In genomic region chr20:51966296-51966971, GRCh38 we compare ENCODE assay signal across 8 cellular contexts.
DNase-seq lines count a peak whose midpoint lies in the region; ATAC-seq, FAIRE-seq and TF ChIP-seq lines count a peak whose summit lies in the region.

No MANE protein-coding gene starts in this region.

- no peak overlapping the region for H3K4me3 Mint-ChIP-seq in endothelial cell (ENCODE audit: unreplicated experiment)

- no peak overlapping the region for H3K27ac Mint-ChIP-seq in endothelial cell (ENCODE audit: unreplicated experiment)

- no peak for TF ChIP-seq POLR2A in H54 (IDR thresholded peaks at IDR 0.05; ENCODE audit: low read depth, low read length)

- H3K4me1 Mint-ChIP-seq in endothelial cell (ENCODE audit: unreplicated experiment): no peaks in the 10 kb centered on the region

- TF ChIP-seq CTCF in endothelial cell (IDR thresholded peaks at IDR 0.05; ENCODE audit: unreplicated experiment): peak; percentile 38

- FAIRE-seq in H54 (lab: Jason Lieb, UNC) (peak; percentile 30), RCC 7860 (lab: Jason Lieb, UNC) (no peak)

- H3K9me3 Mint-ChIP-seq in endothelial cell (ENCODE audit: unreplicated experiment): no peaks in the 10 kb centered on the region

- no peak for ATAC-seq in HG02678 (IDR thresholded peaks at IDR 0.05; ENCODE audit: unreplicated experiment)
- no peak for ATAC-seq in GM21381 (IDR thresholded peaks at IDR 0.05; ENCODE audit: unreplicated experiment)

- no peaks in the 10 kb centered on the region for H3K27me3 Mint-ChIP-seq in endothelial cell (ENCODE audit: unreplicated experiment)

- no peaks in the 10 kb centered on the region for H3K36me3 Mint-ChIP-seq in endothelial cell (ENCODE audit: low read depth, unreplicated experiment)

- DNase-seq in COLO668 (lab: John Stamatoyannopoulos, UW; ENCODE audit: unreplicated experiment) (peak; percentile 25), H54 (ENCODE audit: insufficient read length, low spot score) (peak; percentile 60), RCC 7860 (ENCODE audit: low spot score) (peak; percentile 44), endothelial cell (ENCODE audit: low spot score) (peak; percentile 68), medulla oblongata (ENCODE audit: extremely low spot score) (peak; percentile 74), NCI-H128 (lab: John Stamatoyannopoulos, UW; ENCODE audit: unreplicated experiment) (no peak)
